1 cellular context compared by ENCODE assay signal in the genomic region with DNA sequence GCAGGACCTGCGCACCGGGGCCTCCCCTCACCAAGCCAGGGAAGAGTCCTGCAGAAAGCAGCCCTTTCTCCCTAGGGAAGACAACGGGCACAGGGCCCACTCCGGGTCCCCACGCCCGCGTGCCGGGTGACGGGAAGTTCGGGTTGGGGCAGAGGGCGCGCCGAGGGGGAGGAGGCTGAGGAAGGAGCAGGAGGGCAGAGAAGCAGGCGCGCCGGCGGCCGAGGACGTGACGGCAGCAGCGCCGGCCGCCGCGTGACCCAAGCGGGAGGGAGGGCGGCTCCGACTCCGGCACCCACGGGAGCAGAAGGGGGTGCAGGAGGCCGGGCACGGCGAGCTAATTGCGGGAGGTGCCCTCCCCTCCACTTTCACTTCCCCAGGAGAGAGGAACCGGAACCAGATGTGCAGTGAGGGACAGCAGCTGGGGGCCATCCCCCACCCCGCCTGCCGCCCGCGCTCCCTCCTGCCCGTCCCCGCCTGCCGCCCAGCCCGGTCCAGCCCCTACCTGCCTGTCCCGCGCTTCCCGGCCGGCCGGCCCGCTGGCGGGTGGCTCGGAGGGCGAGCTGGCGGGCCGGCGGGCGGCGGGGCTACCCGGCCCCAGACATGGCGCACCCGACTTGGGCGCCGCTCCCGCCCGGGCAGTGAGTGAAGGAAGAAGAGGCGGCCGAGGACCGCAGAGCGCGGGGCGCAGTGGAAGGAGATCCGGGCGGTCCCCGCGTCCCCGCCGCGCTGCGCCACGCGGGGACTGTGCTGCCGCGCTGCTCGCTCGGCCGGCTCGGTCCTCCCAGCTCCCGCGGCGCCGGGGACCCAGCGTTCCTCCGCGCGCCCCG.
TF ChIP-seq lines count a peak whose summit lies in the region.

No MANE protein-coding gene starts in this region.

TF ChIP-seq in HEK293, 187 proteins besides CTCF, POLR2A, EP300 and RAD21 (continued from another document and continues in another):
- TF ChIP-seq, protein P1, sequence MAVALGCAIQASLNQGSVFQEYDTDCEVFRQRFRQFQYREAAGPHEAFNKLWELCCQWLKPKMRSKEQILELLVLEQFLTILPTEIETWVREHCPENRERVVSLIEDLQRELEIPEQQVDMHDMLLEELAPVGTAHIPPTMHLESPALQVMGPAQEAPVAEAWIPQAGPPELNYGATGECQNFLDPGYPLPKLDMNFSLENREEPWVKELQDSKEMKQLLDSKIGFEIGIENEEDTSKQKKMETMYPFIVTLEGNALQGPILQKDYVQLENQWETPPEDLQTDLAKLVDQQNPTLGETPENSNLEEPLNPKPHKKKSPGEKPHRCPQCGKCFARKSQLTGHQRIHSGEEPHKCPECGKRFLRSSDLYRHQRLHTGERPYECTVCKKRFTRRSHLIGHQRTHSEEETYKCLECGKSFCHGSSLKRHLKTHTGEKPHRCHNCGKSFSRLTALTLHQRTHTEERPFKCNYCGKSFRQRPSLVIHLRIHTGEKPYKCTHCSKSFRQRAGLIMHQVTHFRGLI (tag by site-specific recombination; IDR thresholded peaks at IDR 0.05) = no peak
- no peak for TF ChIP-seq ZNF140 (tag by site-specific recombination; IDR thresholded peaks at IDR 0.05)
- TF ChIP-seq, protein P2, sequence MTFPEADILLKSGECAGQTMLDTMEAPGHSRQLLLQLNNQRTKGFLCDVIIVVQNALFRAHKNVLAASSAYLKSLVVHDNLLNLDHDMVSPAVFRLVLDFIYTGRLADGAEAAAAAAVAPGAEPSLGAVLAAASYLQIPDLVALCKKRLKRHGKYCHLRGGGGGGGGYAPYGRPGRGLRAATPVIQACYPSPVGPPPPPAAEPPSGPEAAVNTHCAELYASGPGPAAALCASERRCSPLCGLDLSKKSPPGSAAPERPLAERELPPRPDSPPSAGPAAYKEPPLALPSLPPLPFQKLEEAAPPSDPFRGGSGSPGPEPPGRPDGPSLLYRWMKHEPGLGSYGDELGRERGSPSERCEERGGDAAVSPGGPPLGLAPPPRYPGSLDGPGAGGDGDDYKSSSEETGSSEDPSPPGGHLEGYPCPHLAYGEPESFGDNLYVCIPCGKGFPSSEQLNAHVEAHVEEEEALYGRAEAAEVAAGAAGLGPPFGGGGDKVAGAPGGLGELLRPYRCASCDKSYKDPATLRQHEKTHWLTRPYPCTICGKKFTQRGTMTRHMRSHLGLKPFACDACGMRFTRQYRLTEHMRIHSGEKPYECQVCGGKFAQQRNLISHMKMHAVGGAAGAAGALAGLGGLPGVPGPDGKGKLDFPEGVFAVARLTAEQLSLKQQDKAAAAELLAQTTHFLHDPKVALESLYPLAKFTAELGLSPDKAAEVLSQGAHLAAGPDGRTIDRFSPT (tag by site-specific recombination; IDR thresholded peaks at IDR 0.05) = peak; percentile 94
- TF ChIP-seq ZFP41 (tag by site-specific recombination; IDR thresholded peaks at IDR 0.05; ENCODE audit: borderline replicate concordance) = no peak
- TF ChIP-seq IKZF3 (tag by site-specific recombination; IDR thresholded peaks at IDR 0.05) = no peak
- no peak for TF ChIP-seq ZNF544 (tag by site-specific recombination; IDR thresholded peaks at IDR 0.05)
- TF ChIP-seq ZNF211 (tag by site-specific recombination; IDR thresholded peaks at IDR 0.05; ENCODE audit: low read depth) = no peak
- TF ChIP-seq ZNF2 (tag by site-specific recombination; IDR thresholded peaks at IDR 0.05) = peak; percentile 40; the same call in 1 of the 2 replicates
- TF ChIP-seq SCRT2 (tag by site-specific recombination; IDR thresholded peaks at IDR 0.05) = no peak
- TF ChIP-seq, protein P3, sequence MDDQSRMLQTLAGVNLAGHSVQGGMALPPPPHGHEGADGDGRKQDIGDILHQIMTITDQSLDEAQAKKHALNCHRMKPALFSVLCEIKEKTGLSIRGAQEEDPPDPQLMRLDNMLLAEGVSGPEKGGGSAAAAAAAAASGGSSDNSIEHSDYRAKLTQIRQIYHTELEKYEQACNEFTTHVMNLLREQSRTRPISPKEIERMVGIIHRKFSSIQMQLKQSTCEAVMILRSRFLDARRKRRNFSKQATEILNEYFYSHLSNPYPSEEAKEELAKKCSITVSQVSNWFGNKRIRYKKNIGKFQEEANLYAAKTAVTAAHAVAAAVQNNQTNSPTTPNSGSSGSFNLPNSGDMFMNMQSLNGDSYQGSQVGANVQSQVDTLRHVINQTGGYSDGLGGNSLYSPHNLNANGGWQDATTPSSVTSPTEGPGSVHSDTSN (CRISPR knock-in tag; IDR thresholded peaks at IDR 0.05) = no peak
- TF ChIP-seq ZNF174 (tag by site-specific recombination; IDR thresholded peaks at IDR 0.05) = no peak
- TF ChIP-seq ZNF16 (tag by site-specific recombination; IDR thresholded peaks at IDR 0.05; ENCODE audit: low read depth) = no peak
- TF ChIP-seq ZNF341 (tag by site-specific recombination; IDR thresholded peaks at IDR 0.05; ENCODE audit: low read depth) = peak; percentile 89
- no peak for TF ChIP-seq HOXA7 (CRISPR knock-in tag; IDR thresholded peaks at IDR 0.05; ENCODE audit: borderline replicate concordance)
- peak; percentile 59 for TF ChIP-seq KLF1 (tag by site-specific recombination; IDR thresholded peaks at IDR 0.05)
- no peak for TF ChIP-seq ZNF248 (tag by site-specific recombination; IDR thresholded peaks at IDR 0.05)
- TF ChIP-seq, protein P4, sequence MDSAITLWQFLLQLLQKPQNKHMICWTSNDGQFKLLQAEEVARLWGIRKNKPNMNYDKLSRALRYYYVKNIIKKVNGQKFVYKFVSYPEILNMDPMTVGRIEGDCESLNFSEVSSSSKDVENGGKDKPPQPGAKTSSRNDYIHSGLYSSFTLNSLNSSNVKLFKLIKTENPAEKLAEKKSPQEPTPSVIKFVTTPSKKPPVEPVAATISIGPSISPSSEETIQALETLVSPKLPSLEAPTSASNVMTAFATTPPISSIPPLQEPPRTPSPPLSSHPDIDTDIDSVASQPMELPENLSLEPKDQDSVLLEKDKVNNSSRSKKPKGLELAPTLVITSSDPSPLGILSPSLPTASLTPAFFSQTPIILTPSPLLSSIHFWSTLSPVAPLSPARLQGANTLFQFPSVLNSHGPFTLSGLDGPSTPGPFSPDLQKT (IDR thresholded peaks at IDR 0.05; ENCODE audit: borderline replicate concordance, low read depth, low read length) = no peak
- no peak for TF ChIP-seq ZNF571 (tag by site-specific recombination; IDR thresholded peaks at IDR 0.05)
- no peak for TF ChIP-seq ZNF660 (tag by site-specific recombination; IDR thresholded peaks at IDR 0.05)
- TF ChIP-seq ZNF621 (tag by site-specific recombination; IDR thresholded peaks at IDR 0.05) = no peak
- TF ChIP-seq ZNF133 (tag by site-specific recombination; IDR thresholded peaks at IDR 0.05) = no peak
- TF ChIP-seq, protein P5, sequence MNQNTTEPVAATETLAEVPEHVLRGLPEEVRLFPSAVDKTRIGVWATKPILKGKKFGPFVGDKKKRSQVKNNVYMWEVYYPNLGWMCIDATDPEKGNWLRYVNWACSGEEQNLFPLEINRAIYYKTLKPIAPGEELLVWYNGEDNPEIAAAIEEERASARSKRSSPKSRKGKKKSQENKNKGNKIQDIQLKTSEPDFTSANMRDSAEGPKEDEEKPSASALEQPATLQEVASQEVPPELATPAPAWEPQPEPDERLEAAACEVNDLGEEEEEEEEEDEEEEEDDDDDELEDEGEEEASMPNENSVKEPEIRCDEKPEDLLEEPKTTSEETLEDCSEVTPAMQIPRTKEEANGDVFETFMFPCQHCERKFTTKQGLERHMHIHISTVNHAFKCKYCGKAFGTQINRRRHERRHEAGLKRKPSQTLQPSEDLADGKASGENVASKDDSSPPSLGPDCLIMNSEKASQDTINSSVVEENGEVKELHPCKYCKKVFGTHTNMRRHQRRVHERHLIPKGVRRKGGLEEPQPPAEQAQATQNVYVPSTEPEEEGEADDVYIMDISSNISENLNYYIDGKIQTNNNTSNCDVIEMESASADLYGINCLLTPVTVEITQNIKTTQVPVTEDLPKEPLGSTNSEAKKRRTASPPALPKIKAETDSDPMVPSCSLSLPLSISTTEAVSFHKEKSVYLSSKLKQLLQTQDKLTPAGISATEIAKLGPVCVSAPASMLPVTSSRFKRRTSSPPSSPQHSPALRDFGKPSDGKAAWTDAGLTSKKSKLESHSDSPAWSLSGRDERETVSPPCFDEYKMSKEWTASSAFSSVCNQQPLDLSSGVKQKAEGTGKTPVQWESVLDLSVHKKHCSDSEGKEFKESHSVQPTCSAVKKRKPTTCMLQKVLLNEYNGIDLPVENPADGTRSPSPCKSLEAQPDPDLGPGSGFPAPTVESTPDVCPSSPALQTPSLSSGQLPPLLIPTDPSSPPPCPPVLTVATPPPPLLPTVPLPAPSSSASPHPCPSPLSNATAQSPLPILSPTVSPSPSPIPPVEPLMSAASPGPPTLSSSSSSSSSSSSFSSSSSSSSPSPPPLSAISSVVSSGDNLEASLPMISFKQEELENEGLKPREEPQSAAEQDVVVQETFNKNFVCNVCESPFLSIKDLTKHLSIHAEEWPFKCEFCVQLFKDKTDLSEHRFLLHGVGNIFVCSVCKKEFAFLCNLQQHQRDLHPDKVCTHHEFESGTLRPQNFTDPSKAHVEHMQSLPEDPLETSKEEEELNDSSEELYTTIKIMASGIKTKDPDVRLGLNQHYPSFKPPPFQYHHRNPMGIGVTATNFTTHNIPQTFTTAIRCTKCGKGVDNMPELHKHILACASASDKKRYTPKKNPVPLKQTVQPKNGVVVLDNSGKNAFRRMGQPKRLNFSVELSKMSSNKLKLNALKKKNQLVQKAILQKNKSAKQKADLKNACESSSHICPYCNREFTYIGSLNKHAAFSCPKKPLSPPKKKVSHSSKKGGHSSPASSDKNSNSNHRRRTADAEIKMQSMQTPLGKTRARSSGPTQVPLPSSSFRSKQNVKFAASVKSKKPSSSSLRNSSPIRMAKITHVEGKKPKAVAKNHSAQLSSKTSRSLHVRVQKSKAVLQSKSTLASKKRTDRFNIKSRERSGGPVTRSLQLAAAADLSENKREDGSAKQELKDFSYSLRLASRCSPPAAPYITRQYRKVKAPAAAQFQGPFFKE (tag by site-specific recombination; IDR thresholded peaks at IDR 0.05; ENCODE audit: borderline replicate concordance) = no peak
- no peak for TF ChIP-seq ZNF555 (tag by site-specific recombination; conservative IDR thresholded peaks at IDR 0.05)
- no peak for TF ChIP-seq ZNF626 (tag by site-specific recombination; IDR thresholded peaks at IDR 0.05)
- TF ChIP-seq, protein P6, sequence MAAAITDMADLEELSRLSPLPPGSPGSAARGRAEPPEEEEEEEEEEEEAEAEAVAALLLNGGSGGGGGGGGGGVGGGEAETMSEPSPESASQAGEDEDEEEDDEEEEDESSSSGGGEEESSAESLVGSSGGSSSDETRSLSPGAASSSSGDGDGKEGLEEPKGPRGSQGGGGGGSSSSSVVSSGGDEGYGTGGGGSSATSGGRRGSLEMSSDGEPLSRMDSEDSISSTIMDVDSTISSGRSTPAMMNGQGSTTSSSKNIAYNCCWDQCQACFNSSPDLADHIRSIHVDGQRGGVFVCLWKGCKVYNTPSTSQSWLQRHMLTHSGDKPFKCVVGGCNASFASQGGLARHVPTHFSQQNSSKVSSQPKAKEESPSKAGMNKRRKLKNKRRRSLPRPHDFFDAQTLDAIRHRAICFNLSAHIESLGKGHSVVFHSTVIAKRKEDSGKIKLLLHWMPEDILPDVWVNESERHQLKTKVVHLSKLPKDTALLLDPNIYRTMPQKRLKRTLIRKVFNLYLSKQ (tag by site-specific recombination; IDR thresholded peaks at IDR 0.05; ENCODE audit: borderline replicate concordance) = no peak
- no peak for TF ChIP-seq ZNF830 (tag by site-specific recombination; IDR thresholded peaks at IDR 0.05; ENCODE audit: low read depth)
- no peak for TF ChIP-seq ZNF585B (tag by site-specific recombination; IDR thresholded peaks at IDR 0.05)
- TF ChIP-seq ZNF654 (tag by site-specific recombination; IDR thresholded peaks at IDR 0.05; ENCODE audit: low read depth) = no peak
- TF ChIP-seq GLIS1 (tag by site-specific recombination; IDR thresholded peaks at IDR 0.05) = peak; percentile 98
- TF ChIP-seq ZNF311 (tag by site-specific recombination; IDR thresholded peaks at IDR 0.05; ENCODE audit: borderline replicate concordance) = no peak
- TF ChIP-seq, protein P7, sequence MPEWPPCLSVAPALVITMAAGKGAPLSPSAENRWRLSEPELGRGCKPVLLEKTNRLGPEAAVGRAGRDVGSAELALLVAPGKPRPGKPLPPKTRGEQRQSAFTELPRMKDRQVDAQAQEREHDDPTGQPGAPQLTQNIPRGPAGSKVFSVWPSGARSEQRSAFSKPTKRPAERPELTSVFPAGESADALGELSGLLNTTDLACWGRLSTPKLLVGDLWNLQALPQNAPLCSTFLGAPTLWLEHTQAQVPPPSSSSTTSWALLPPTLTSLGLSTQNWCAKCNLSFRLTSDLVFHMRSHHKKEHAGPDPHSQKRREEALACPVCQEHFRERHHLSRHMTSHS (tag by site-specific recombination; IDR thresholded peaks at IDR 0.05) = no peak
- TF ChIP-seq HOXC10 (CRISPR knock-in tag; IDR thresholded peaks at IDR 0.05) = no peak
- no peak; the same call in 1 of the 2 replicates for TF ChIP-seq ZNF777 (tag by site-specific recombination; IDR thresholded peaks at IDR 0.05; ENCODE audit: borderline replicate concordance)
- TF ChIP-seq, protein P8, sequence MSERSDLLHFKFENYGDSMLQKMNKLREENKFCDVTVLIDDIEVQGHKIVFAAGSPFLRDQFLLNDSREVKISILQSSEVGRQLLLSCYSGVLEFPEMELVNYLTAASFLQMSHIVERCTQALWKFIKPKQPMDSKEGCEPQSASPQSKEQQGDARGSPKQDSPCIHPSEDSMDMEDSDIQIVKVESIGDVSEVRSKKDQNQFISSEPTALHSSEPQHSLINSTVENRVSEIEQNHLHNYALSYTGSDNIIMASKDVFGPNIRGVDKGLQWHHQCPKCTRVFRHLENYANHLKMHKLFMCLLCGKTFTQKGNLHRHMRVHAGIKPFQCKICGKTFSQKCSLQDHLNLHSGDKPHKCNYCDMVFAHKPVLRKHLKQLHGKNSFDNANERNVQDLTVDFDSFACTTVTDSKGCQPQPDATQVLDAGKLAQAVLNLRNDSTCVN (tag by site-specific recombination; optimal IDR thresholded peaks at IDR 0.05) = peak; percentile 98
- no peak for TF ChIP-seq ZNF510 (tag by site-specific recombination; IDR thresholded peaks at IDR 0.05; ENCODE audit: insufficient replicate concordance)
- 0 out of 2 replicates have a peak, but pooled peaks have one; percentile 27 for TF ChIP-seq ZNF843 (tag by site-specific recombination; IDR thresholded peaks at IDR 0.05)
- TF ChIP-seq, protein P9, sequence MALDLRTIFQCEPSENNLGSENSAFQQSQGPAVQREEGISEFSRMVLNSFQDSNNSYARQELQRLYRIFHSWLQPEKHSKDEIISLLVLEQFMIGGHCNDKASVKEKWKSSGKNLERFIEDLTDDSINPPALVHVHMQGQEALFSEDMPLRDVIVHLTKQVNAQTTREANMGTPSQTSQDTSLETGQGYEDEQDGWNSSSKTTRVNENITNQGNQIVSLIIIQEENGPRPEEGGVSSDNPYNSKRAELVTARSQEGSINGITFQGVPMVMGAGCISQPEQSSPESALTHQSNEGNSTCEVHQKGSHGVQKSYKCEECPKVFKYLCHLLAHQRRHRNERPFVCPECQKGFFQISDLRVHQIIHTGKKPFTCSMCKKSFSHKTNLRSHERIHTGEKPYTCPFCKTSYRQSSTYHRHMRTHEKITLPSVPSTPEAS (tag by site-specific recombination; IDR thresholded peaks at IDR 0.05) = peak; percentile 79; the same call in 1 of the 2 replicates
- TF ChIP-seq KLF16 (tag by site-specific recombination; IDR thresholded peaks at IDR 0.05) = peak; percentile 75
- no peak for TF ChIP-seq ZNF274 (IDR thresholded peaks at IDR 0.05; ENCODE audit: low read length)
- no peak for TF ChIP-seq ZNF274 (tag by site-specific recombination; IDR thresholded peaks at IDR 0.05; ENCODE audit: borderline replicate concordance)
- TF ChIP-seq ZBTB17 (tag by site-specific recombination; IDR thresholded peaks at IDR 0.05) = no peak; the same call in 1 of the 2 replicates
- peak; percentile 62; the same call in 1 of the 2 replicates for TF ChIP-seq ZNF629 (tag by site-specific recombination; IDR thresholded peaks at IDR 0.05)
- TF ChIP-seq ZFP3 (tag by site-specific recombination; IDR thresholded peaks at IDR 0.05; ENCODE audit: low read depth) = no peak
